24 cellular contexts compared by ENCODE assay signal in genomic region chr1:62352387-62352786, GRCh38. TPM values are rescaled to one million over a fixed set of nuclear protein-coding genes. Genes with fewer than 3 reads are reported as not detected.
"Had no signal": no experiment of that assay in that cellular context is flagged by ENCODE, and none has a peak within 500 bp of the region (broad histone marks: within the 10 kb centered on the region; RNA-seq: fewer than 3 reads in every experiment).

No MANE protein-coding gene starts in this region.

- H3K4me3 Mint-ChIP-seq: activated CD4-positive, alpha-beta memory T cell treated with anti-CD3 and anti-CD28 coated beads, Interleukin-2, amount 10 ng/mL, durations not matched to agents 7 days and 5 days; activated CD4-positive, alpha-beta T cell treated with anti-CD3 and anti-CD28 coated beads, Interleukin-2, amount 10 ng/mL, durations not matched to agents 24 days and 14 days; activated T-cell treated with anti-CD3 and anti-CD28 coated beads, Interleukin-2, amount 50 U/mL, for 72 hours; brain; memory B cell; nephron had no signal

- H3K4me1 Mint-ChIP-seq: activated CD4-positive, alpha-beta memory T cell treated with anti-CD3 and anti-CD28 coated beads, Interleukin-2, amount 10 ng/mL, durations not matched to agents 7 days and 5 days; activated CD4-positive, alpha-beta T cell treated with anti-CD3 and anti-CD28 coated beads, Interleukin-2, amount 10 ng/mL, durations not matched to agents 24 days and 14 days; memory B cell had no signal

- H3K4me1 ChIP-seq: prostate gland, testis had no signal

- DNase-seq: activated CD4-positive, alpha-beta memory T cell treated with anti-CD3 and anti-CD28 coated beads, Interleukin-2, amount 10 ng/mL, durations not matched to agents 7 days and 5 days; activated CD4-positive, alpha-beta T cell treated with anti-CD3 and anti-CD28 coated beads, Interleukin-2, amount 10 ng/mL, durations not matched to agents 24 days and 14 days; activated effector memory CD4-positive, alpha-beta T cell treated with anti-CD3 and anti-CD28 coated beads, Interleukin-2, amount 50 U/mL, for 16 hours; activated naive CD4-positive, alpha-beta T cell treated with anti-CD3 and anti-CD28 coated beads, Interleukin-2, amount 50 U/mL, for 16 hours; activated T-cell treated with anti-CD3 and anti-CD28 coated beads, Interleukin-2, amount 50 U/mL, for 72 hours; aorta; caudate nucleus; dermis blood vessel endothelial cell; effector CD8-positive, alpha-beta T cell; foreskin melanocyte; hippocampal formation; left ventricle myocardium superior; ovary; stimulated activated CD4-positive, alpha-beta T cell treated with anti-CD3 and anti-CD28 coated beads, Interleukin-4, amount 100 ng/mL, for 1 hour; stimulated activated naive CD4-positive, alpha-beta T cell; testis had no signal

- H3K4me3 ChIP-seq: ovary, prostate gland, testis had no signal

- H3K36me3 Mint-ChIP-seq: brain, memory B cell had no signal

- H3K9me3 Mint-ChIP-seq: activated CD4-positive, alpha-beta memory T cell treated with anti-CD3 and anti-CD28 coated beads, Interleukin-2, amount 10 ng/mL, durations not matched to agents 7 days and 5 days; activated CD4-positive, alpha-beta T cell treated with anti-CD3 and anti-CD28 coated beads, Interleukin-2, amount 10 ng/mL, durations not matched to agents 24 days and 14 days; activated T-cell treated with anti-CD3 and anti-CD28 coated beads, Interleukin-2, amount 50 U/mL, for 72 hours; memory B cell; nephron had no signal

- ATAC-seq: activated CD4-positive, CD25-positive, alpha-beta regulatory T cell treated with anti-CD3 and anti-CD28 coated beads, Interleukin-2, amount 50 U/mL, for 24 hours; activated T-cell treated with anti-CD3 and anti-CD28 coated beads, Interleukin-2, amount 50 U/mL, for 72 hours; left ventricle myocardium superior had no signal

- H3K27me3 ChIP-seq: neutrophil, ovary, testis had no signal

- H3K27ac ChIP-seq: neutrophil, ovary, prostate gland, testis, VCaP had no signal

- H3K27me3 Mint-ChIP-seq: activated CD4-positive, alpha-beta memory T cell treated with anti-CD3 and anti-CD28 coated beads, Interleukin-2, amount 10 ng/mL, durations not matched to agents 7 days and 5 days; activated CD4-positive, alpha-beta T cell treated with anti-CD3 and anti-CD28 coated beads, Interleukin-2, amount 10 ng/mL, durations not matched to agents 24 days and 14 days had no signal

- H3K9me3 ChIP-seq: neutrophil, ovary, prostate gland, testis had no signal

- H3K36me3 ChIP-seq: neutrophil, ovary, prostate gland had no signal

- H3K27ac Mint-ChIP-seq: activated CD4-positive, alpha-beta memory T cell treated with anti-CD3 and anti-CD28 coated beads, Interleukin-2, amount 10 ng/mL, durations not matched to agents 7 days and 5 days; activated CD4-positive, alpha-beta T cell treated with anti-CD3 and anti-CD28 coated beads, Interleukin-2, amount 10 ng/mL, durations not matched to agents 24 days and 14 days; activated T-cell treated with anti-CD3 and anti-CD28 coated beads, Interleukin-2, amount 50 U/mL, for 72 hours; brain; memory B cell; nephron had no signal

RNA-seq across cellular contexts. Expression of gene KANK4, which starts 33.2 kb away (rescaled TPM):
- total RNA-seq: activated CD4-positive, alpha-beta memory T cell treated with anti-CD3 and anti-CD28 coated beads, Interleukin-2, amount 10 ng/mL, durations not matched to agents 7 days and 5 days; activated CD4-positive, alpha-beta T cell treated with anti-CD3 and anti-CD28 coated beads, Interleukin-2, amount 10 ng/mL, durations not matched to agents 24 days and 14 days; activated T-cell treated with anti-CD3 and anti-CD28 coated beads, Interleukin-2, amount 50 U/mL, for 72 hours; dermis blood vessel endothelial cell; T-helper 2 cell treated with Interferon-gamma antibody and Interleukin-4, amounts not matched to agents 100 ng/mL and 5 ng/mL, for 36 hours had no signal
